9 cellular contexts compared by ENCODE assay signal in the genomic region with DNA sequence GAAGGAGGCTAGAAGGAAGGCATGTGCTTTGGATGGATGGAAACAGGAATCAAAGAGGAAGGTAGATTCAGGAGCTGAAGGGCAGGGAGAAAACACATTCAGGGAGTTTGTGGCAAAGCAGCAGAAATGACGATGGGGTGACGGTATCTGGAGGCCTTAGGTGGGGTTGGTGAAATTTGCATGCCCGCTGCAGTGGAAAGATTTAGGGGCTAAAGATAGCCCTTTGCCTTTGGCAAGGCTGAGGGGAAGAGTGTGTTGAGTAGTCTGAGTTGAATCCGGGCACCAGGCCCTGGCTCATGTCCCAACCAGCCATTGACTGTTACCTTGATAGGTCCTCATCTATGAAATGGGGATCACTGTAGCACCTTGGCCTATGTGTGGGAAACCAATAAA. TPM values are rescaled to one million over a fixed set of nuclear protein-coding genes. Genes with fewer than 3 reads are reported as not detected.
DNase-seq lines count a peak whose midpoint lies in the region; TF ChIP-seq lines count a peak whose summit lies in the region.
"Had no signal": no experiment of that assay in that cellular context is flagged by ENCODE, and none has a peak within 500 bp of the region (broad histone marks: within the 10 kb centered on the region; RNA-seq: fewer than 3 reads in every experiment).

No MANE protein-coding gene starts in this region.

- H3K27me3 ChIP-seq in Caco-2 (replicated peaks; ENCODE audit: control insufficient read depth, insufficient read depth, low read length) (no peaks in the 10 kb centered on the region), endodermal cell (ENCODE audit: control insufficient read depth, insufficient read depth, low read length, poor library complexity, severe bottlenecking) (no peaks in the 10 kb centered on the region), neural progenitor cell (no peaks in the 10 kb centered on the region)

- H3K4me1 ChIP-seq in Caco-2: peaks cover 20% of the 10 kb centered on the region; the same call in 1 of the 2 replicates
- H3K4me1 ChIP-seq in OCI-LY7 (ENCODE audit: insufficient read depth, low read length, poor library complexity, severe bottlenecking): peaks cover 52% of the 10 kb centered on the region
- peaks cover 4% of the 10 kb centered on the region for H3K4me1 ChIP-seq in endodermal cell (ENCODE audit: control insufficient read depth, insufficient read depth, low read length)
- peaks cover 19% of the 10 kb centered on the region for H3K4me1 ChIP-seq in neural progenitor cell

- H3K4me3 Mint-ChIP-seq in Caco-2 (ENCODE audit: unreplicated experiment): peak overlapping the region; percentile 71
- peak overlapping the region; percentile 89 for H3K4me3 Mint-ChIP-seq in endodermal cell
- peak overlapping the region; percentile 95 for H3K4me3 Mint-ChIP-seq in neural progenitor cell

- H4K20me1 ChIP-seq in OCI-LY7 (ENCODE audit: insufficient read depth, low read length) (peaks cover 20% of the 10 kb centered on the region), neural progenitor cell (ENCODE audit: low read depth) (peaks cover 53% of the 10 kb centered on the region)

- H3K36me3 ChIP-seq in Caco-2 (ENCODE audit: control insufficient read depth, insufficient read depth, low read length) (peaks cover 2% of the 10 kb centered on the region), OCI-LY7 (ENCODE audit: insufficient read depth, low read length) (peaks cover 42% of the 10 kb centered on the region), endodermal cell (ENCODE audit: control insufficient read depth, insufficient read depth, low read length) (peaks cover 37% of the 10 kb centered on the region), neural progenitor cell (no peaks in the 10 kb centered on the region)

- H3K4me3 ChIP-seq in Caco-2 (ENCODE audit: low read depth, low read length): peak overlapping the region; percentile 64
- H3K4me3 ChIP-seq in OCI-LY7 (ENCODE audit: low read depth, low read length, poor library complexity, severe bottlenecking): peak overlapping the region; percentile 85
- H3K4me3 ChIP-seq in endodermal cell (ENCODE audit: low read length): peak overlapping the region; percentile 85
- H3K4me3 ChIP-seq in neural progenitor cell: peak overlapping the region; percentile 78

- no peak overlapping the region for H2AFZ ChIP-seq in OCI-LY7 (ENCODE audit: low read length)
- H2AFZ ChIP-seq in neural progenitor cell (replicated peaks): no peak overlapping the region

- peak overlapping the region; percentile 98 for H3K27ac Mint-ChIP-seq in Caco-2 (ENCODE audit: unreplicated experiment)
- H3K27ac Mint-ChIP-seq in endodermal cell: no peak overlapping the region
- no peak overlapping the region for H3K27ac Mint-ChIP-seq in neural progenitor cell

- intact Hi-C loops in Caco-2 (cut with micrococcal nuclease; ENCODE audit: unreplicated experiment): loop anchor here (5.0 kb wide), 1 partner anchor 59 kb away; a partner anchor contains a TSS
- intact Hi-C loops in OCI-LY7 (cut with micrococcal nuclease; ENCODE audit: unreplicated experiment): loop anchor here (5.0 kb wide), 1 partner anchor 59 kb away; a partner anchor contains a TSS

- H3K9me3 Mint-ChIP-seq in Caco-2 (ENCODE audit: unreplicated experiment) (no peaks in the 10 kb centered on the region), endodermal cell (no peaks in the 10 kb centered on the region), neural progenitor cell (no peaks in the 10 kb centered on the region)

- POLR2A ChIA-PET in Caco-2 (lab: Charles Lee) (no interaction called here), OCI-LY7 (lab: Charles Lee) (interaction anchor here (0.9 kb wide), 1 partner anchor 48 kb away, joined by 3 read pairs; no protein-coding TSS in a partner anchor)

- H3K9ac ChIP-seq in endodermal cell (ENCODE audit: extremely low read depth, low read length, poor library complexity, severe bottlenecking): peak overlapping the region; percentile 78
- peak overlapping the region; percentile 98 for H3K9ac ChIP-seq in neural progenitor cell

- peak overlapping the region; percentile 44 for H3K27ac ChIP-seq in OCI-LY7 (ENCODE audit: low read depth, low read length, poor library complexity, severe bottlenecking)
- no peak overlapping the region for H3K27ac ChIP-seq in endodermal cell (ENCODE audit: low read depth, low read length)
- H3K27ac ChIP-seq in neural progenitor cell: no peak overlapping the region

- H3K27me3 Mint-ChIP-seq in Caco-2 (ENCODE audit: insufficient read depth, unreplicated experiment) (no peaks in the 10 kb centered on the region), endodermal cell (ENCODE audit: insufficient read depth) (no peaks in the 10 kb centered on the region), neural progenitor cell (ENCODE audit: insufficient read depth, low read depth) (no peaks in the 10 kb centered on the region)

- no peak for DNase-seq in Caco-2
- DNase-seq in OCI-LY7 (ENCODE audit: low spot score): peak; percentile 44
- no peak for DNase-seq in endodermal cell
- DNase-seq in neural progenitor cell (ENCODE audit: low spot score): no peak
- no peak for DNase-seq in cerebellar nuclear complex (lab: John Stamatoyannopoulos, UW)
- DNase-seq in HT-29 (ENCODE audit: low spot score): no peak
- no peak for DNase-seq in NCI-H1417 treated with DMSO at 0.1 percent for 48 hours (lab: John Stamatoyannopoulos, UW)
- no peak for DNase-seq in GF-D8 (lab: John Stamatoyannopoulos, UW)

- H3K79me2 ChIP-seq in OCI-LY7 (ENCODE audit: insufficient read depth, low read depth, low read length) (peaks cover 54% of the 10 kb centered on the region), neural progenitor cell (ENCODE audit: low read depth) (peaks cover 59% of the 10 kb centered on the region)

- no peaks in the 10 kb centered on the region for H3K9me2 ChIP-seq in OCI-LY7 (ENCODE audit: insufficient read depth, low read length)

- WGBS in endodermal cell (ENCODE audit: insufficient coverage in 1 of 2, insufficient read length in 1 of 2), 2 experiments: 90 to 93% methylated on average over 4 of the region's 4 CpGs

- H3K4me2 ChIP-seq in OCI-LY7 (ENCODE audit: low read length): peak overlapping the region; percentile 98
- H3K4me2 ChIP-seq in neural progenitor cell: peak overlapping the region; percentile 89

- BruUV-seq in Caco-2 (replicated peaks; lab: Mats Ljungman, UMichigan) (TSS peak; percentile 25), OCI-LY7 (replicated peaks; lab: Mats Ljungman, UMichigan) (no TSS peak)

- CTCF ChIA-PET in Caco-2 (lab: Charles Lee): no interaction called here
- CTCF ChIA-PET in OCI-LY7 (lab: Charles Lee; ENCODE audit: unreplicated experiment): no interaction called here

- H3K36me3 Mint-ChIP-seq in Caco-2 (ENCODE audit: insufficient read depth, unreplicated experiment) (peaks cover 48% of the 10 kb centered on the region), endodermal cell (ENCODE audit: low read depth) (peaks cover 22% of the 10 kb centered on the region), neural progenitor cell (peaks cover 14% of the 10 kb centered on the region)

- H3F3A ChIP-seq in neural progenitor cell (ENCODE audit: low read depth): peaks cover 7% of the 10 kb centered on the region

- H3K4me1 Mint-ChIP-seq in Caco-2 (ENCODE audit: low read depth, unreplicated experiment): peaks cover 24% of the 10 kb centered on the region
- H3K4me1 Mint-ChIP-seq in endodermal cell: peaks cover 21% of the 10 kb centered on the region
- H3K4me1 Mint-ChIP-seq in neural progenitor cell: peaks cover 36% of the 10 kb centered on the region

- TF ChIP-seq CTCF in Caco-2 (IDR thresholded peaks at IDR 0.05; ENCODE audit: insufficient read depth in 1 of 2, low read depth in 1 of 2, low read length in 1 of 2, severe bottlenecking in 1 of 2, unreplicated experiment in 1 of 2): no peak
- 0 out of 2 replicates have a peak, but pooled peaks have one; percentile 1 for TF ChIP-seq CTCF in OCI-LY7 (conservative IDR thresholded peaks at IDR 0.05; ENCODE audit: low read length)
- no peak for TF ChIP-seq CTCF in endodermal cell (conservative IDR thresholded peaks at IDR 0.05)
- TF ChIP-seq CTCF in neural progenitor cell (IDR thresholded peaks at IDR 0.05): no peak

- no peaks in the 10 kb centered on the region for H3K9me3 ChIP-seq in Caco-2
- no peaks in the 10 kb centered on the region for H3K9me3 ChIP-seq in OCI-LY7 (ENCODE audit: low read length)
- no peaks in the 10 kb centered on the region for H3K9me3 ChIP-seq in endodermal cell (ENCODE audit: control insufficient read depth, low read length)
- no peaks in the 10 kb centered on the region for H3K9me3 ChIP-seq in neural progenitor cell (ENCODE audit: low read depth)
- H3K9me3 ChIP-seq: mucosa of descending colon had no signal

RNA-seq across cellular contexts. Expression of a gene that starts 1.3 kb away (rescaled TPM):
- total RNA-seq in Caco-2 (2022) (18.4 and 20.6 TPM in 2 replicates), OCI-LY7 (2022) (17.1 and 20.1 TPM in 2 replicates), endodermal cell (10 to 100 TPM; 12.2 to 15.5 TPM), neural progenitor cell (ENCODE audit: low replicate concordance) (12.9 and 13.8 TPM in 2 replicates)
- 9.3 and 17.7 TPM in 2 replicates for total RNA-seq in OCI-LY7 (2014; rRNA removed; shearing (Covaris generic))
- 13.5 TPM for polyA plus RNA-seq in endodermal cell (2013, experiment 1 of 2)
- polyA plus RNA-seq in endodermal cell (2013, experiment 2 of 2): 10.4 TPM
- 11.2 and 25.2 TPM in 2 replicates for total RNA-seq in HT-29 (2014; rRNA removed; shearing (Covaris generic))

RNA-seq across cellular contexts. Expression of a gene that starts 12.7 kb away (rescaled TPM):
- total RNA-seq in Caco-2 (2022) (33.6 and 34.1 TPM in 2 replicates), OCI-LY7 (2022) (33.7 and 33.9 TPM in 2 replicates), endodermal cell (10 to 100 TPM; 16.8 to 19.5 TPM), neural progenitor cell (ENCODE audit: low replicate concordance) (14.6 and 32.4 TPM in 2 replicates)
- total RNA-seq in OCI-LY7 (2014; rRNA removed; shearing (Covaris generic)): 71.6 and 76.5 TPM in 2 replicates
- 29.7 TPM for polyA plus RNA-seq in endodermal cell (2013, experiment 1 of 2)
- polyA plus RNA-seq in endodermal cell (2013, experiment 2 of 2): 29.4 TPM
- total RNA-seq in HT-29 (2014; rRNA removed; shearing (Covaris generic)): 70.6 and 101 TPM in 2 replicates

RNA-seq across cellular contexts. Expression of a gene that starts 58.0 kb away (rescaled TPM):
- total RNA-seq in Caco-2 (2022) (9.4 and 10.1 TPM in 2 replicates), OCI-LY7 (2022) (11.4 and 12.1 TPM in 2 replicates), endodermal cell (10 to 100 TPM; 15.7 to 16.5 TPM), neural progenitor cell (ENCODE audit: low replicate concordance) (19.8 and 23.8 TPM in 2 replicates)
- total RNA-seq in OCI-LY7 (2014; rRNA removed; shearing (Covaris generic)): 9.3 and 12.5 TPM in 2 replicates
- polyA plus RNA-seq in endodermal cell (2013, experiment 1 of 2): 16.4 TPM
- 16.6 TPM for polyA plus RNA-seq in endodermal cell (2013, experiment 2 of 2)
- 5.7 and 6.4 TPM in 2 replicates for total RNA-seq in HT-29 (2014; rRNA removed; shearing (Covaris generic))
